10 cellular contexts compared by ENCODE assay signal in the genomic region with DNA sequence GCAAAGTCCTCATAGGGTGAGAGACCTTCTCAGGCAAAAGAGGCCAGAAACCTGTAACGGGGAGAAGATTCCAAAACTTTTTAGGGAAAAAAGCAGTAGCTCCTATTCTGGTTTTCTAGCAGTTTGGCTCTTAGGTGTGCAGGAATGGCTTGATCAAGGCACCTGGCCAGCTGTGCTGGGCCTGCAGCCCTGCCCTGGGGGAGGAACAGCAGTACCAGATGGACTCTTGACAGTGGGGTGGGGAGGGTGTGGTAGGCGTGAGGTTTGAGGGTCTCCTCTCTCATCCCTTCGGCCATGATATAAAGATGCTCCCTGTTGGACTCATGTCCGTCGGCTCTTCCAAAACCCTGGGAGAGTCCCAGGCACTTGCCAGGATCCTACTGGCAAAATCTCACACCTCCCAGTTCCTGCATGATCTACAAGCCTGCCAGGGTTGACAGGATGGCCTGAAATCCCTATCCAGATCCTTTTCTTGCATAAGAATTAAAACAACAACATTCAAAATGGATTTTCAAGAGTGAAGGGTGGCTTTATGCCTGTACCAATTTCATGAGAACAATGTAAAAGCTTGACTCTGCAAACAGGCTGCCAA.
"Had no signal": no experiment of that assay in that cellular context is flagged by ENCODE, and none has a peak within 500 bp of the region (broad histone marks: within the 10 kb centered on the region; RNA-seq: fewer than 3 reads in every experiment).

No MANE protein-coding gene starts in this region.

- H3K4me1 ChIP-seq: HAP-1 had no signal

- H3K9ac ChIP-seq: GM23248 had no signal

- H3K9me3 ChIP-seq: HAP-1 had no signal

- FAIRE-seq: K562 had no signal

- DNase-seq: GM23248, GOT3, H7, HFFc6, IMR-90, KG1 had no signal

- H3K36me3 ChIP-seq: HAP-1 had no signal

- ATAC-seq: HCT116, K562 had no signal

- H2AFZ ChIP-seq: GM23248 had no signal

- H3K27ac ChIP-seq: GM23248, HL-60 had no signal

- H3K4me3 ChIP-seq: GM23248, HAP-1, K562 had no signal
